Comparison of ENCODE assay signal across 1 cellular context in the genomic region with DNA sequence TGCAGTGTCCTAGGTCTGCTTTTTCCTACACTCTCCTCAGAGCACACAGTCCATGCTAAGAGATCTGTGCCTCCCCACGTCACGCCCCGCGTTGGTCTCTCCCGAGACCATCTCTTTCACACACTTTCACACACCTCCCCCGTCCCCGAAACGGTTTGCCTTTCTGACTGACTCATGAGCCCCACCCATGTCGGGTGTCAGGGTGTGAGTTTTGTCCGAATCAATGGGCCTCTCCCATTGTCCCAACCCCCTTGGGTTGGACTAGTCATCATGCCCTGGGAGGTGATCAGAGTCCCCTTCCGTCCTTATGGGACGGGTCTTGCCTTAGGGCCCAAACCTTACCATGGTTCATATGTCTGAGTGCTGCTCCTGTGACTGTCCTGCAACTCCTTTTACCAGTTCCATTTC.
A peak's percentile ranks its signal among the peaks of the same experiment; 100 is the strongest.
TF ChIP-seq lines count a peak whose summit lies in the region.

No MANE protein-coding gene starts in this region.

TF ChIP-seq in K562, 482 proteins besides CTCF, POLR2A, EP300 and RAD21 (continues in another document):
- TF ChIP-seq MAFG (tag; conservative IDR thresholded peaks at IDR 0.05): 0 out of 2 replicates have a peak, but pooled peaks have one; percentile 5
- TF ChIP-seq, protein P1, sequence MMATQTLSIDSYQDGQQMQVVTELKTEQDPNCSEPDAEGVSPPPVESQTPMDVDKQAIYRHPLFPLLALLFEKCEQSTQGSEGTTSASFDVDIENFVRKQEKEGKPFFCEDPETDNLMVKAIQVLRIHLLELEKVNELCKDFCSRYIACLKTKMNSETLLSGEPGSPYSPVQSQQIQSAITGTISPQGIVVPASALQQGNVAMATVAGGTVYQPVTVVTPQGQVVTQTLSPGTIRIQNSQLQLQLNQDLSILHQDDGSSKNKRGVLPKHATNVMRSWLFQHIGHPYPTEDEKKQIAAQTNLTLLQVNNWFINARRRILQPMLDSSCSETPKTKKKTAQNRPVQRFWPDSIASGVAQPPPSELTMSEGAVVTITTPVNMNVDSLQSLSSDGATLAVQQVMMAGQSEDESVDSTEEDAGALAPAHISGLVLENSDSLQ (IDR thresholded peaks at IDR 0.05): peak; percentile 53
- no peak for TF ChIP-seq ZFP30 (CRISPR knock-in tag; IDR thresholded peaks at IDR 0.05; ENCODE audit: borderline replicate concordance)
- TF ChIP-seq ETV1 (tag; conservative IDR thresholded peaks at IDR 0.05; ENCODE audit: low read depth): no peak
- peak; percentile 52; the same call in 1 of the 2 replicates for TF ChIP-seq RNF2 (IDR thresholded peaks at IDR 0.05)
- TF ChIP-seq, protein P2, sequence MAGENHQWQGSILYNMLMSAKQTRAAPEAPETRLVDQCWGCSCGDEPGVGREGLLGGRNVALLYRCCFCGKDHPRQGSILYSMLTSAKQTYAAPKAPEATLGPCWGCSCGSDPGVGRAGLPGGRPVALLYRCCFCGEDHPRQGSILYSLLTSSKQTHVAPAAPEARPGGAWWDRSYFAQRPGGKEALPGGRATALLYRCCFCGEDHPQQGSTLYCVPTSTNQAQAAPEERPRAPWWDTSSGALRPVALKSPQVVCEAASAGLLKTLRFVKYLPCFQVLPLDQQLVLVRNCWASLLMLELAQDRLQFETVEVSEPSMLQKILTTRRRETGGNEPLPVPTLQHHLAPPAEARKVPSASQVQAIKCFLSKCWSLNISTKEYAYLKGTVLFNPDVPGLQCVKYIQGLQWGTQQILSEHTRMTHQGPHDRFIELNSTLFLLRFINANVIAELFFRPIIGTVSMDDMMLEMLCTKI (IDR thresholded peaks at IDR 0.05; ENCODE audit: partially characterized antibody): no peak
- TF ChIP-seq EHMT2 (IDR thresholded peaks at IDR 0.05): peak; percentile 44; the same call in 1 of the 2 replicates
- TF ChIP-seq SRSF1 (IDR thresholded peaks at IDR 0.05; ENCODE audit: low read depth, low read length): no peak
- TF ChIP-seq, protein P3, sequence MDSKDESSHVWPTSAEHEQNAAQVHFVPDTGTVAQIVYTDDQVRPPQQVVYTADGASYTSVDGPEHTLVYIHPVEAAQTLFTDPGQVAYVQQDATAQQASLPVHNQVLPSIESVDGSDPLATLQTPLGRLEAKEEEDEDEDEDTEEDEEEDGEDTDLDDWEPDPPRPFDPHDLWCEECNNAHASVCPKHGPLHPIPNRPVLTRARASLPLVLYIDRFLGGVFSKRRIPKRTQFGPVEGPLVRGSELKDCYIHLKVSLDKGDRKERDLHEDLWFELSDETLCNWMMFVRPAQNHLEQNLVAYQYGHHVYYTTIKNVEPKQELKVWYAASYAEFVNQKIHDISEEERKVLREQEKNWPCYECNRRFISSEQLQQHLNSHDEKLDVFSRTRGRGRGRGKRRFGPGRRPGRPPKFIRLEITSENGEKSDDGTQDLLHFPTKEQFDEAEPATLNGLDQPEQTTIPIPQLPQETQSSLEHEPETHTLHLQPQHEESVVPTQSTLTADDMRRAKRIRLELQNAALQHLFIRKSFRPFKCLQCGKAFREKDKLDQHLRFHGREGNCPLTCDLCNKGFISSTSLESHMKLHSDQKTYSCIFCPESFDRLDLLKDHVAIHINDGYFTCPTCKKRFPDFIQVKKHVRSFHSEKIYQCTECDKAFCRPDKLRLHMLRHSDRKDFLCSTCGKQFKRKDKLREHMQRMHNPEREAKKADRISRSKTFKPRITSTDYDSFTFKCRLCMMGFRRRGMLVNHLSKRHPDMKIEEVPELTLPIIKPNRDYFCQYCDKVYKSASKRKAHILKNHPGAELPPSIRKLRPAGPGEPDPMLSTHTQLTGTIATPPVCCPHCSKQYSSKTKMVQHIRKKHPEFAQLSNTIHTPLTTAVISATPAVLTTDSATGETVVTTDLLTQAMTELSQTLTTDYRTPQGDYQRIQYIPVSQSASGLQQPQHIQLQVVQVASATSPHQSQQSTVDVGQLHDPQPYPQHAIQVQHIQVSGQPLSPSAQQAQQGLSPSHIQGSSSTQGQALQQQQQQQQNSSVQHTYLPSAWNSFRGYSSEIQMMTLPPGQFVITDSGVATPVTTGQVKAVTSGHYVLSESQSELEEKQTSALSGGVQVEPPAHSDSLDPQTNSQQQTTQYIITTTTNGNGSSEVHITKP (IDR thresholded peaks at IDR 0.05; ENCODE audit: partially characterized antibody): peak; percentile 97
- TF ChIP-seq SNRNP70 (optimal IDR thresholded peaks at IDR 0.05; ENCODE audit: low read depth, low read length): no peak
- no peak for TF ChIP-seq ELK3 (CRISPR knock-in tag; IDR thresholded peaks at IDR 0.05)
- TF ChIP-seq FOSL1 (tag; conservative IDR thresholded peaks at IDR 0.05): peak; percentile 72
- TF ChIP-seq, protein P4, sequence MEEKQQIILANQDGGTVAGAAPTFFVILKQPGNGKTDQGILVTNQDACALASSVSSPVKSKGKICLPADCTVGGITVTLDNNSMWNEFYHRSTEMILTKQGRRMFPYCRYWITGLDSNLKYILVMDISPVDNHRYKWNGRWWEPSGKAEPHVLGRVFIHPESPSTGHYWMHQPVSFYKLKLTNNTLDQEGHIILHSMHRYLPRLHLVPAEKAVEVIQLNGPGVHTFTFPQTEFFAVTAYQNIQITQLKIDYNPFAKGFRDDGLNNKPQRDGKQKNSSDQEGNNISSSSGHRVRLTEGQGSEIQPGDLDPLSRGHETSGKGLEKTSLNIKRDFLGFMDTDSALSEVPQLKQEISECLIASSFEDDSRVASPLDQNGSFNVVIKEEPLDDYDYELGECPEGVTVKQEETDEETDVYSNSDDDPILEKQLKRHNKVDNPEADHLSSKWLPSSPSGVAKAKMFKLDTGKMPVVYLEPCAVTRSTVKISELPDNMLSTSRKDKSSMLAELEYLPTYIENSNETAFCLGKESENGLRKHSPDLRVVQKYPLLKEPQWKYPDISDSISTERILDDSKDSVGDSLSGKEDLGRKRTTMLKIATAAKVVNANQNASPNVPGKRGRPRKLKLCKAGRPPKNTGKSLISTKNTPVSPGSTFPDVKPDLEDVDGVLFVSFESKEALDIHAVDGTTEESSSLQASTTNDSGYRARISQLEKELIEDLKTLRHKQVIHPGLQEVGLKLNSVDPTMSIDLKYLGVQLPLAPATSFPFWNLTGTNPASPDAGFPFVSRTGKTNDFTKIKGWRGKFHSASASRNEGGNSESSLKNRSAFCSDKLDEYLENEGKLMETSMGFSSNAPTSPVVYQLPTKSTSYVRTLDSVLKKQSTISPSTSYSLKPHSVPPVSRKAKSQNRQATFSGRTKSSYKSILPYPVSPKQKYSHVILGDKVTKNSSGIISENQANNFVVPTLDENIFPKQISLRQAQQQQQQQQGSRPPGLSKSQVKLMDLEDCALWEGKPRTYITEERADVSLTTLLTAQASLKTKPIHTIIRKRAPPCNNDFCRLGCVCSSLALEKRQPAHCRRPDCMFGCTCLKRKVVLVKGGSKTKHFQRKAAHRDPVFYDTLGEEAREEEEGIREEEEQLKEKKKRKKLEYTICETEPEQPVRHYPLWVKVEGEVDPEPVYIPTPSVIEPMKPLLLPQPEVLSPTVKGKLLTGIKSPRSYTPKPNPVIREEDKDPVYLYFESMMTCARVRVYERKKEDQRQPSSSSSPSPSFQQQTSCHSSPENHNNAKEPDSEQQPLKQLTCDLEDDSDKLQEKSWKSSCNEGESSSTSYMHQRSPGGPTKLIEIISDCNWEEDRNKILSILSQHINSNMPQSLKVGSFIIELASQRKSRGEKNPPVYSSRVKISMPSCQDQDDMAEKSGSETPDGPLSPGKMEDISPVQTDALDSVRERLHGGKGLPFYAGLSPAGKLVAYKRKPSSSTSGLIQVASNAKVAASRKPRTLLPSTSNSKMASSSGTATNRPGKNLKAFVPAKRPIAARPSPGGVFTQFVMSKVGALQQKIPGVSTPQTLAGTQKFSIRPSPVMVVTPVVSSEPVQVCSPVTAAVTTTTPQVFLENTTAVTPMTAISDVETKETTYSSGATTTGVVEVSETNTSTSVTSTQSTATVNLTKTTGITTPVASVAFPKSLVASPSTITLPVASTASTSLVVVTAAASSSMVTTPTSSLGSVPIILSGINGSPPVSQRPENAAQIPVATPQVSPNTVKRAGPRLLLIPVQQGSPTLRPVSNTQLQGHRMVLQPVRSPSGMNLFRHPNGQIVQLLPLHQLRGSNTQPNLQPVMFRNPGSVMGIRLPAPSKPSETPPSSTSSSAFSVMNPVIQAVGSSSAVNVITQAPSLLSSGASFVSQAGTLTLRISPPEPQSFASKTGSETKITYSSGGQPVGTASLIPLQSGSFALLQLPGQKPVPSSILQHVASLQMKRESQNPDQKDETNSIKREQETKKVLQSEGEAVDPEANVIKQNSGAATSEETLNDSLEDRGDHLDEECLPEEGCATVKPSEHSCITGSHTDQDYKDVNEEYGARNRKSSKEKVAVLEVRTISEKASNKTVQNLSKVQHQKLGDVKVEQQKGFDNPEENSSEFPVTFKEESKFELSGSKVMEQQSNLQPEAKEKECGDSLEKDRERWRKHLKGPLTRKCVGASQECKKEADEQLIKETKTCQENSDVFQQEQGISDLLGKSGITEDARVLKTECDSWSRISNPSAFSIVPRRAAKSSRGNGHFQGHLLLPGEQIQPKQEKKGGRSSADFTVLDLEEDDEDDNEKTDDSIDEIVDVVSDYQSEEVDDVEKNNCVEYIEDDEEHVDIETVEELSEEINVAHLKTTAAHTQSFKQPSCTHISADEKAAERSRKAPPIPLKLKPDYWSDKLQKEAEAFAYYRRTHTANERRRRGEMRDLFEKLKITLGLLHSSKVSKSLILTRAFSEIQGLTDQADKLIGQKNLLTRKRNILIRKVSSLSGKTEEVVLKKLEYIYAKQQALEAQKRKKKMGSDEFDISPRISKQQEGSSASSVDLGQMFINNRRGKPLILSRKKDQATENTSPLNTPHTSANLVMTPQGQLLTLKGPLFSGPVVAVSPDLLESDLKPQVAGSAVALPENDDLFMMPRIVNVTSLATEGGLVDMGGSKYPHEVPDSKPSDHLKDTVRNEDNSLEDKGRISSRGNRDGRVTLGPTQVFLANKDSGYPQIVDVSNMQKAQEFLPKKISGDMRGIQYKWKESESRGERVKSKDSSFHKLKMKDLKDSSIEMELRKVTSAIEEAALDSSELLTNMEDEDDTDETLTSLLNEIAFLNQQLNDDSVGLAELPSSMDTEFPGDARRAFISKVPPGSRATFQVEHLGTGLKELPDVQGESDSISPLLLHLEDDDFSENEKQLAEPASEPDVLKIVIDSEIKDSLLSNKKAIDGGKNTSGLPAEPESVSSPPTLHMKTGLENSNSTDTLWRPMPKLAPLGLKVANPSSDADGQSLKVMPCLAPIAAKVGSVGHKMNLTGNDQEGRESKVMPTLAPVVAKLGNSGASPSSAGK (IDR thresholded peaks at IDR 0.05): 0 out of 2 replicates have a peak, but pooled peaks have one; percentile 13
- peak; percentile 69 for TF ChIP-seq ATF7 (IDR thresholded peaks at IDR 0.05)
- TF ChIP-seq BHLHE40 (IDR thresholded peaks at IDR 0.05; ENCODE audit: low read length): peak; percentile 25; the same call in 1 of the 2 replicates
- no peak for TF ChIP-seq RFX7 (CRISPR knock-in tag; IDR thresholded peaks at IDR 0.05)
- no peak for TF ChIP-seq RHOXF2B (CRISPR knock-in tag; conservative IDR thresholded peaks at IDR 0.05)
- no peak for TF ChIP-seq IFI16 (CRISPR knock-in tag; IDR thresholded peaks at IDR 0.05)
- TF ChIP-seq, protein P5, sequence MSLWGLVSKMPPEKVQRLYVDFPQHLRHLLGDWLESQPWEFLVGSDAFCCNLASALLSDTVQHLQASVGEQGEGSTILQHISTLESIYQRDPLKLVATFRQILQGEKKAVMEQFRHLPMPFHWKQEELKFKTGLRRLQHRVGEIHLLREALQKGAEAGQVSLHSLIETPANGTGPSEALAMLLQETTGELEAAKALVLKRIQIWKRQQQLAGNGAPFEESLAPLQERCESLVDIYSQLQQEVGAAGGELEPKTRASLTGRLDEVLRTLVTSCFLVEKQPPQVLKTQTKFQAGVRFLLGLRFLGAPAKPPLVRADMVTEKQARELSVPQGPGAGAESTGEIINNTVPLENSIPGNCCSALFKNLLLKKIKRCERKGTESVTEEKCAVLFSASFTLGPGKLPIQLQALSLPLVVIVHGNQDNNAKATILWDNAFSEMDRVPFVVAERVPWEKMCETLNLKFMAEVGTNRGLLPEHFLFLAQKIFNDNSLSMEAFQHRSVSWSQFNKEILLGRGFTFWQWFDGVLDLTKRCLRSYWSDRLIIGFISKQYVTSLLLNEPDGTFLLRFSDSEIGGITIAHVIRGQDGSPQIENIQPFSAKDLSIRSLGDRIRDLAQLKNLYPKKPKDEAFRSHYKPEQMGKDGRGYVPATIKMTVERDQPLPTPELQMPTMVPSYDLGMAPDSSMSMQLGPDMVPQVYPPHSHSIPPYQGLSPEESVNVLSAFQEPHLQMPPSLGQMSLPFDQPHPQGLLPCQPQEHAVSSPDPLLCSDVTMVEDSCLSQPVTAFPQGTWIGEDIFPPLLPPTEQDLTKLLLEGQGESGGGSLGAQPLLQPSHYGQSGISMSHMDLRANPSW (CRISPR knock-in tag; IDR thresholded peaks at IDR 0.05): no peak
- TF ChIP-seq FOS (IDR thresholded peaks at IDR 0.05; ENCODE audit: extremely low read depth, insufficient read length): no peak
- TF ChIP-seq KAT8 (IDR thresholded peaks at IDR 0.05; ENCODE audit: low read depth): no peak
- no peak for TF ChIP-seq ZNF507 (tag; conservative IDR thresholded peaks at IDR 0.05)
- TF ChIP-seq ZBTB26 (CRISPR knock-in tag; IDR thresholded peaks at IDR 0.05): no peak
- TF ChIP-seq TAF1 (IDR thresholded peaks at IDR 0.05; ENCODE audit: control insufficient read depth, extremely low read depth, insufficient read depth, low read length, severe bottlenecking): peak; percentile 24
- TF ChIP-seq PHB2 (IDR thresholded peaks at IDR 0.05; ENCODE audit: low read depth): no peak
- peak; percentile 55; the same call in 1 of the 2 replicates for TF ChIP-seq JUND (IDR thresholded peaks at IDR 0.05; ENCODE audit: borderline replicate concordance, low read depth, low read length)
- peak; percentile 53; the same call in 1 of the 3 replicates for TF ChIP-seq JUND (tag; IDR thresholded peaks at IDR 0.05; ENCODE audit: borderline replicate concordance, low read depth, low read length)
